ENCODE assay signal across 8 cellular contexts in genomic region chr12:51025182-51025747, GRCh38. TPM values are rescaled to one million over a fixed set of nuclear protein-coding genes. Genes with fewer than 3 reads are reported as not detected.
A peak's percentile ranks its signal among the peaks of the same experiment; 100 is the strongest.
DNase-seq lines count a peak whose midpoint lies in the region; ATAC-seq and TF ChIP-seq lines count a peak whose summit lies in the region.

No MANE protein-coding gene starts in this region.

- no peak for ATAC-seq in Panc1
- no peak for ATAC-seq in HG03196 (IDR thresholded peaks at IDR 0.05; ENCODE audit: unreplicated experiment)
- ATAC-seq in HG03139 (IDR thresholded peaks at IDR 0.05; ENCODE audit: unreplicated experiment) = no peak

- intact Hi-C loops in Panc1 (cut with micrococcal nuclease; ENCODE audit: unreplicated experiment) = loop anchor here (5.0 kb wide), 1 partner anchor 198 kb away; no protein-coding TSS in a partner anchor

- in situ Hi-C loops in Panc1 (cut with HindIII; ENCODE audit: low pct_unique_long_range_greater_than_20kb, low sequenced_read_pairs) = no loop called here

- H3K9me3 ChIP-seq in Panc1 (ENCODE audit: control insufficient read depth, insufficient read depth, low read depth, low read length) = no peaks in the 10 kb centered on the region

- no peak for TF ChIP-seq POLR2A in erythroblast (IDR thresholded peaks at IDR 0.05; ENCODE audit: low read length)

- H3K4me1 ChIP-seq in Panc1 (ENCODE audit: control insufficient read depth, insufficient read depth, low read length) (peaks cover 17% of the 10 kb centered on the region), rectal smooth muscle tissue (ENCODE audit: control insufficient read depth, insufficient read depth, low read length) (peaks cover 4% of the 10 kb centered on the region)

- H3K4me3 ChIP-seq in H7 (ENCODE audit: insufficient read depth, low read depth, low read length) = peak overlapping the region; percentile 80
- H3K4me3 ChIP-seq in Panc1 (ENCODE audit: low read depth in 2 of 2, low read length in 2 of 2) = peak overlapping the region; percentile 71 to 80
- peak overlapping the region; percentile 90 for H3K4me3 ChIP-seq in rectal smooth muscle tissue (ENCODE audit: low read length)

- POLR2A ChIA-PET in Panc1 (lab: Charles Lee) = interaction anchor here (0.6 kb wide), 1 partner anchor 55 kb away, joined by 6 read pairs; no protein-coding TSS in a partner anchor

- TF ChIP-seq CTCF in Panc1 (IDR thresholded peaks at IDR 0.05) = no peak

- no TSS peak for BruUV-seq in Panc1 (replicated peaks; lab: Mats Ljungman, UMichigan)

- peak overlapping the region; percentile 78 for H3K9ac ChIP-seq in rectal smooth muscle tissue (ENCODE audit: low read length)

- no peaks in the 10 kb centered on the region for H3K27me3 ChIP-seq in H7 (ENCODE audit: control insufficient read depth, insufficient read depth, low read length)
- no peaks in the 10 kb centered on the region for H3K27me3 ChIP-seq in Panc1 (ENCODE audit: control insufficient read depth, insufficient read depth, low read length)
- H3K27me3 ChIP-seq in rectal smooth muscle tissue (ENCODE audit: control insufficient read depth, insufficient read depth, low read length) = no peaks in the 10 kb centered on the region

- H3K27ac ChIP-seq in Panc1 (ENCODE audit: low read length) = peak overlapping the region; percentile 90
- H3K27ac ChIP-seq in rectal smooth muscle tissue (ENCODE audit: low read depth, low read length) = peak overlapping the region; percentile 92

- H3K36me3 ChIP-seq in H7 (replicated peaks; ENCODE audit: control insufficient read depth, insufficient read depth, low read length) (no peaks in the 10 kb centered on the region), Panc1 (ENCODE audit: control insufficient read depth, insufficient read depth, low read length) (no peaks in the 10 kb centered on the region), rectal smooth muscle tissue (ENCODE audit: control insufficient read depth, insufficient read depth, low read length) (no peaks in the 10 kb centered on the region)

- DNase-seq in H7 (no peak), Panc1 (ENCODE audit: low read depth, low spot score) (no peak), erythroblast (lab: John Stamatoyannopoulos, UW) (peak; percentile 69 to 72), HCEC 1CT (no peak), NCI-H526 treated with DMSO at 0.1 percent for 48 hours (lab: John Stamatoyannopoulos, UW) (no peak)

- CTCF ChIA-PET in Panc1 (lab: Charles Lee) = no interaction called here

RNA-seq across cellular contexts. Expression of gene SLC11A2, which starts 0.9 kb away (rescaled TPM):
- 44.9 and 53.0 TPM in 2 replicates for total RNA-seq in H7 (2014; rRNA removed; shearing (Covaris generic))
- 59.9 TPM for total RNA-seq in Panc1 (2021; ENCODE audit: unreplicated experiment)
- polyA plus RNA-seq in Panc1 (2012; ENCODE audit: insufficient read length) = 30.6 TPM

RNA-seq across cellular contexts. Expression of gene LETMD1, which starts 22.9 kb away (rescaled TPM):
- total RNA-seq in H7 (2014; rRNA removed; shearing (Covaris generic)) = 39.9 and 45.5 TPM in 2 replicates
- total RNA-seq in Panc1 (2021; ENCODE audit: unreplicated experiment) = 47.9 TPM
- 44.5 TPM for polyA plus RNA-seq in Panc1 (2012; ENCODE audit: insufficient read length)

RNA-seq across cellular contexts. Expression of gene CSRNP2, which starts 58.1 kb away (rescaled TPM):
- 22.2 and 24.7 TPM in 2 replicates for total RNA-seq in H7 (2014; rRNA removed; shearing (Covaris generic))
- 50.5 TPM for total RNA-seq in Panc1 (2021; ENCODE audit: unreplicated experiment)
- polyA plus RNA-seq in Panc1 (2012; ENCODE audit: insufficient read length) = 22.0 TPM

Comparison
In these comparisons a context has a peak if more than half of its experiments do, and no peak if none do; other contexts are left out.
1. DNase-seq: peak in erythroblast (2 of 2); none in H7 (single experiment), Panc1 (single experiment), HCEC 1CT (single experiment) and NCI-H526 treated with DMSO at 0.1 percent for 48 hours (single experiment).
2. Peak in every context shown above with its lines, with median percentiles within 50 percentile points of each other: H3K4me3 ChIP-seq.